Comparison of ENCODE assay signal across 2 cellular contexts in genomic region chr6:32168807-32169206, GRCh38.
TF ChIP-seq lines count a peak whose summit lies in the region.

No MANE protein-coding gene starts in this region.

TF ChIP-seq in SK-N-SH, 30 proteins besides CTCF, POLR2A, EP300 and RAD21:
- TF ChIP-seq MEF2A (IDR thresholded peaks at IDR 0.05; ENCODE audit: borderline replicate concordance, low read depth) (no peak), POLR2AphosphoS5 (IDR thresholded peaks at IDR 0.05; ENCODE audit: low read depth, low read length) (0 out of 2 replicates have a peak, but pooled peaks have one; percentile 13)

TF ChIP-seq in SK-N-SH treated with all-trans-retinoic acid at 6 μM for 48 hours, 23 proteins besides CTCF, POLR2A, EP300 and RAD21:
- no peak for TF ChIP-seq ZC3H10 (CRISPR knock-in tag; IDR thresholded peaks at IDR 0.05)
- no peak for TF ChIP-seq ZNF8 (CRISPR knock-in tag; IDR thresholded peaks at IDR 0.05)
- TF ChIP-seq, protein P1, sequence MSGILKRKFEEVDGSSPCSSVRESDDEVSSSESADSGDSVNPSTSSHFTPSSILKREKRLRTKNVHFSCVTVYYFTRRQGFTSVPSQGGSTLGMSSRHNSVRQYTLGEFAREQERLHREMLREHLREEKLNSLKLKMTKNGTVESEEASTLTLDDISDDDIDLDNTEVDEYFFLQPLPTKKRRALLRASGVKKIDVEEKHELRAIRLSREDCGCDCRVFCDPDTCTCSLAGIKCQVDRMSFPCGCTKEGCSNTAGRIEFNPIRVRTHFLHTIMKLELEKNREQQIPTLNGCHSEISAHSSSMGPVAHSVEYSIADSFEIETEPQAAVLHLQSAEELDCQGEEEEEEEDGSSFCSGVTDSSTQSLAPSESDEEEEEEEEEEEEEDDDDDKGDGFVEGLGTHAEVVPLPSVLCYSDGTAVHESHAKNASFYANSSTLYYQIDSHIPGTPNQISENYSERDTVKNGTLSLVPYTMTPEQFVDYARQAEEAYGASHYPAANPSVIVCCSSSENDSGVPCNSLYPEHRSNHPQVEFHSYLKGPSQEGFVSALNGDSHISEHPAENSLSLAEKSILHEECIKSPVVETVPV (CRISPR knock-in tag; IDR thresholded peaks at IDR 0.05), result no peak
- no peak for TF ChIP-seq TCF4 (CRISPR knock-in tag; IDR thresholded peaks at IDR 0.05; ENCODE audit: borderline replicate concordance)
- TF ChIP-seq SNAI2 (CRISPR knock-in tag; IDR thresholded peaks at IDR 0.05), result no peak
- TF ChIP-seq RARB (CRISPR knock-in tag; IDR thresholded peaks at IDR 0.05), result no peak
- no peak for TF ChIP-seq ISL1 (CRISPR knock-in tag; IDR thresholded peaks at IDR 0.05)
- TF ChIP-seq, protein P2, sequence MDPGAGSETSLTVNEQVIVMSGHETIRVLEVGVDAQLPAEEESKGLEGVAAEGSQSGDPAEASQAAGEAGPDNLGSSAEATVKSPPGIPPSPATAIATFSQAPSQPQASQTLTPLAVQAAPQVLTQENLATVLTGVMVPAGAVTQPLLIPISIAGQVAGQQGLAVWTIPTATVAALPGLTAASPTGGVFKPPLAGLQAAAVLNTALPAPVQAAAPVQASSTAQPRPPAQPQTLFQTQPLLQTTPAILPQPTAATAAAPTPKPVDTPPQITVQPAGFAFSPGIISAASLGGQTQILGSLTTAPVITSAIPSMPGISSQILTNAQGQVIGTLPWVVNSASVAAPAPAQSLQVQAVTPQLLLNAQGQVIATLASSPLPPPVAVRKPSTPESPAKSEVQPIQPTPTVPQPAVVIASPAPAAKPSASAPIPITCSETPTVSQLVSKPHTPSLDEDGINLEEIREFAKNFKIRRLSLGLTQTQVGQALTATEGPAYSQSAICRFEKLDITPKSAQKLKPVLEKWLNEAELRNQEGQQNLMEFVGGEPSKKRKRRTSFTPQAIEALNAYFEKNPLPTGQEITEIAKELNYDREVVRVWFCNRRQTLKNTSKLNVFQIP (CRISPR knock-in tag; IDR thresholded peaks at IDR 0.05; ENCODE audit: borderline replicate concordance, low read depth), result no peak
- TF ChIP-seq ZFP30 (CRISPR knock-in tag; IDR thresholded peaks at IDR 0.05), result no peak
- no peak for TF ChIP-seq TOX (CRISPR knock-in tag; IDR thresholded peaks at IDR 0.05; ENCODE audit: borderline replicate concordance)
- no peak for TF ChIP-seq CSDC2 (CRISPR knock-in tag; IDR thresholded peaks at IDR 0.05)
- no peak for TF ChIP-seq BACH2 (CRISPR knock-in tag; IDR thresholded peaks at IDR 0.05; ENCODE audit: borderline replicate concordance)
- TF ChIP-seq, protein P3, sequence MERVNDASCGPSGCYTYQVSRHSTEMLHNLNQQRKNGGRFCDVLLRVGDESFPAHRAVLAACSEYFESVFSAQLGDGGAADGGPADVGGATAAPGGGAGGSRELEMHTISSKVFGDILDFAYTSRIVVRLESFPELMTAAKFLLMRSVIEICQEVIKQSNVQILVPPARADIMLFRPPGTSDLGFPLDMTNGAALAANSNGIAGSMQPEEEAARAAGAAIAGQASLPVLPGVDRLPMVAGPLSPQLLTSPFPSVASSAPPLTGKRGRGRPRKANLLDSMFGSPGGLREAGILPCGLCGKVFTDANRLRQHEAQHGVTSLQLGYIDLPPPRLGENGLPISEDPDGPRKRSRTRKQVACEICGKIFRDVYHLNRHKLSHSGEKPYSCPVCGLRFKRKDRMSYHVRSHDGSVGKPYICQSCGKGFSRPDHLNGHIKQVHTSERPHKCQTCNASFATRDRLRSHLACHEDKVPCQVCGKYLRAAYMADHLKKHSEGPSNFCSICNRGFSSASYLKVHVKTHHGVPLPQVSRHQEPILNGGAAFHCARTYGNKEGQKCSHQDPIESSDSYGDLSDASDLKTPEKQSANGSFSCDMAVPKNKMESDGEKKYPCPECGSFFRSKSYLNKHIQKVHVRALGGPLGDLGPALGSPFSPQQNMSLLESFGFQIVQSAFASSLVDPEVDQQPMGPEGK (CRISPR knock-in tag; IDR thresholded peaks at IDR 0.05; ENCODE audit: borderline replicate concordance), result no peak
- TF ChIP-seq ZNF565 (CRISPR knock-in tag; conservative IDR thresholded peaks at IDR 0.05; ENCODE audit: low read depth), result no peak
